ENCODE assay signal across 8 cellular contexts in genomic region chr15:100596792-100597191, GRCh38.
DNase-seq lines count a peak whose midpoint lies in the region; ATAC-seq and TF ChIP-seq lines count a peak whose summit lies in the region.

No MANE protein-coding gene starts in this region.

- H3K4me1 Mint-ChIP-seq in activated naive CD4-positive, alpha-beta T cell treated with anti-CD3 and anti-CD28 coated beads, Interleukin-2, amount 50 U/mL, for 24 hours: peaks cover 78% of the 10 kb centered on the region

- ATAC-seq in HG02588 (IDR thresholded peaks at IDR 0.05; ENCODE audit: unreplicated experiment) (peak; percentile 72), RWPE2 (ENCODE audit: low read depth) (peak; percentile 80)

- no peak for TF ChIP-seq CTCF in GM10266 (IDR thresholded peaks at IDR 0.05; ENCODE audit: control insufficient read depth, insufficient read depth, low read depth, missing control alignments)
- no peak for TF ChIP-seq CTCF in RWPE2 (IDR thresholded peaks at IDR 0.05; ENCODE audit: poor library complexity, severe bottlenecking)

- H3K9me3 Mint-ChIP-seq in activated naive CD4-positive, alpha-beta T cell treated with anti-CD3 and anti-CD28 coated beads, Interleukin-2, amount 50 U/mL, for 24 hours: no peaks in the 10 kb centered on the region

- no peaks in the 10 kb centered on the region for H3K27me3 Mint-ChIP-seq in activated naive CD4-positive, alpha-beta T cell treated with anti-CD3 and anti-CD28 coated beads, Interleukin-2, amount 50 U/mL, for 24 hours

- no peaks in the 10 kb centered on the region; the same call in 1 of the 2 replicates for H3K36me3 ChIP-seq in RWPE2 (ENCODE audit: low read depth)

- peak overlapping the region; percentile 11 for H3K27ac ChIP-seq in RWPE2 (ENCODE audit: poor library complexity, severe bottlenecking)

- peak overlapping the region; percentile 98 for H3K27ac Mint-ChIP-seq in activated naive CD4-positive, alpha-beta T cell treated with anti-CD3 and anti-CD28 coated beads, Interleukin-2, amount 50 U/mL, for 24 hours

- peak; percentile 47 for DNase-seq in GM10266 (ENCODE audit: extremely low spot score)
- peak; percentile 78 for DNase-seq in RWPE2 (ENCODE audit: low spot score)
- peak; percentile 81 to 91 for DNase-seq in stimulated activated CD4-positive, alpha-beta T cell treated with anti-CD3 and anti-CD28 coated beads, Interleukin-15, amount 100 ng/mL, for 1 hour (ENCODE audit: low read depth in 1 of 2, low spot score in 1 of 2)
- DNase-seq in foreskin melanocyte: no peak
- no peak for DNase-seq in NCI-H187 treated with DMSO at 0.1 percent for 48 hours (lab: John Stamatoyannopoulos, UW)
- no peak for DNase-seq in superior temporal gyrus (ENCODE audit: extremely low spot score)

- H3K36me3 Mint-ChIP-seq in activated naive CD4-positive, alpha-beta T cell treated with anti-CD3 and anti-CD28 coated beads, Interleukin-2, amount 50 U/mL, for 24 hours: peaks cover 15% of the 10 kb centered on the region

- H3K4me3 ChIP-seq in RWPE2 (ENCODE audit: severe bottlenecking): no peak overlapping the region

- H3K4me3 Mint-ChIP-seq in activated naive CD4-positive, alpha-beta T cell treated with anti-CD3 and anti-CD28 coated beads, Interleukin-2, amount 50 U/mL, for 24 hours: peak overlapping the region; percentile 90

- no peaks in the 10 kb centered on the region for H3K27me3 ChIP-seq in RWPE2 (ENCODE audit: insufficient read depth, poor library complexity, severe bottlenecking)

- no peaks in the 10 kb centered on the region for H3K9me3 ChIP-seq in RWPE2 (ENCODE audit: severe bottlenecking)

- H3K4me1 ChIP-seq in RWPE2 (ENCODE audit: insufficient read depth, poor library complexity, severe bottlenecking): peaks cover 13% of the 10 kb centered on the region

Comparison
In these comparisons a context has a peak if more than half of its experiments do, and no peak if none do; other contexts are left out.
1. DNase-seq: peak in GM10266 (single experiment), RWPE2 (single experiment) and stimulated activated CD4-positive, alpha-beta T cell treated with anti-CD3 and anti-CD28 coated beads, Interleukin-15, amount 100 ng/mL, for 1 hour (2 of 2); none in foreskin melanocyte (single experiment), NCI-H187 treated with DMSO at 0.1 percent for 48 hours (single experiment) and superior temporal gyrus (single experiment).